ENCODE assay signal across 17 cellular contexts in the genomic region with DNA sequence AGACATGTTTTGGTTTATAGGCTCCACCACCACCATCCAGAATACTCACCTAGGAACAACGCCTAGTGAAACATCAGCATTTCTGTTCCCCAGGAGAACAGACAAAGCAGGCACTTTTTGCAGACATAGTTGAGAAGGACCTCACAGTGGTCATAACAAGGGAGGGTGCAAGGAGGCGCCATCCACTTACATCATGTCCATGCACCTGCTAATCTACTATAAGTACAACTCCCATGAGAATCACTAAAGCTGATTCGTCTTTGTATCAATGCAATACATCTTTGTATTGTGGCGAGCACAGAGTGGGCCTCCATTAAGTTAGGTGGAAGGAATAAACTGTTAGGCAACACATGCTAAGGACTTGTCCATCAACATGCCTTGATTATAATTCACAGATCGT.
A peak's percentile ranks its signal among the peaks of the same experiment; 100 is the strongest.
DNase-seq lines count a peak whose midpoint lies in the region; ATAC-seq and TF ChIP-seq lines count a peak whose summit lies in the region.
"Had no signal": no experiment of that assay in that cellular context is flagged by ENCODE, and none has a peak within 500 bp of the region (broad histone marks: within the 10 kb centered on the region; RNA-seq: fewer than 3 reads in every experiment).

No MANE protein-coding gene starts in this region.

- H3K27me3 ChIP-seq in Loucy (ENCODE audit: insufficient read depth, low read length, poor library complexity, severe bottlenecking) (peaks cover 10% of the 10 kb centered on the region), neural progenitor cell (no peaks in the 10 kb centered on the region)

- H3K9me2 ChIP-seq in Loucy (replicated peaks; ENCODE audit: low read depth, low read length), result no peaks in the 10 kb centered on the region

- peak overlapping the region; percentile 46 for H3K27ac ChIP-seq in neural progenitor cell
- H3K27ac ChIP-seq: BLaER1 had no signal

- no peaks in the 10 kb centered on the region for H3K79me2 ChIP-seq in Loucy (ENCODE audit: insufficient read depth, low read length)
- H3K79me2 ChIP-seq in neural progenitor cell (ENCODE audit: low read depth), result no peaks in the 10 kb centered on the region

- H3K9me3 Mint-ChIP-seq in neural progenitor cell, result no peaks in the 10 kb centered on the region
- H3K9me3 Mint-ChIP-seq: CD8-positive, alpha-beta memory T cell; HFFc6; IgD-negative memory B cell had no signal

- no peak overlapping the region for H3K27ac Mint-ChIP-seq in neural progenitor cell
- H3K27ac Mint-ChIP-seq: CD8-positive, alpha-beta memory T cell; HFFc6; IgD-negative memory B cell had no signal

- TF ChIP-seq CTCF in Loucy (conservative IDR thresholded peaks at IDR 0.05; ENCODE audit: low read length) (peak; percentile 38; the same call in 1 of the 2 replicates), neural progenitor cell (IDR thresholded peaks at IDR 0.05) (peak; percentile 6)

- no peaks in the 10 kb centered on the region for H3F3A ChIP-seq in Loucy (ENCODE audit: low read depth)
- peaks cover 5% of the 10 kb centered on the region for H3F3A ChIP-seq in neural progenitor cell (ENCODE audit: low read depth)

- no peaks in the 10 kb centered on the region for H3K9me3 ChIP-seq in Loucy (ENCODE audit: insufficient read depth, low read depth, low read length)
- H3K9me3 ChIP-seq in neural progenitor cell (ENCODE audit: low read depth), result no peaks in the 10 kb centered on the region
- H3K9me3 ChIP-seq: BLaER1 had no signal

- no peak for ATAC-seq in GM21619 (IDR thresholded peaks at IDR 0.05; ENCODE audit: unreplicated experiment)
- ATAC-seq in HG03280 (IDR thresholded peaks at IDR 0.05; ENCODE audit: unreplicated experiment), result no peak
- ATAC-seq in HG03045 (IDR thresholded peaks at IDR 0.05; ENCODE audit: unreplicated experiment), result no peak

- no peak overlapping the region for H3K4me2 ChIP-seq in Loucy (ENCODE audit: low read depth, low read length, poor library complexity, severe bottlenecking)
- H3K4me2 ChIP-seq in neural progenitor cell, result peak overlapping the region; percentile 45
- H3K4me2 ChIP-seq: BLaER1 had no signal

- H3K4me1 ChIP-seq in Loucy (ENCODE audit: insufficient read depth, low read length, poor library complexity, severe bottlenecking), result no peaks in the 10 kb centered on the region
- H3K4me1 ChIP-seq in neural progenitor cell, result peaks cover 20% of the 10 kb centered on the region

- peaks cover 10% of the 10 kb centered on the region for H3K27me3 Mint-ChIP-seq in neural progenitor cell (ENCODE audit: insufficient read depth, low read depth)

- no peaks in the 10 kb centered on the region for H3K36me3 Mint-ChIP-seq in neural progenitor cell
- H3K36me3 Mint-ChIP-seq: CD8-positive, alpha-beta memory T cell; IgD-negative memory B cell had no signal

- H2AFZ ChIP-seq in Loucy (ENCODE audit: low read length) (no peak overlapping the region), neural progenitor cell (replicated peaks) (no peak overlapping the region)

- H3K4me3 Mint-ChIP-seq in neural progenitor cell, result no peak overlapping the region
- H3K4me3 Mint-ChIP-seq: CD8-positive, alpha-beta memory T cell; HFFc6; IgD-negative memory B cell had no signal

- no peak overlapping the region for H3K9ac ChIP-seq in Loucy (ENCODE audit: low read depth, low read length, poor library complexity, severe bottlenecking)
- H3K9ac ChIP-seq in neural progenitor cell, result no peak overlapping the region
- H3K9ac ChIP-seq: BLaER1 had no signal

- H4K20me1 ChIP-seq in Loucy (ENCODE audit: insufficient read depth, low read length, poor library complexity, severe bottlenecking), result no peaks in the 10 kb centered on the region
- no peaks in the 10 kb centered on the region for H4K20me1 ChIP-seq in neural progenitor cell (ENCODE audit: low read depth)

- H3K4me1 Mint-ChIP-seq in neural progenitor cell, result peaks cover 8% of the 10 kb centered on the region
- H3K4me1 Mint-ChIP-seq: CD8-positive, alpha-beta memory T cell; IgD-negative memory B cell had no signal

- H3K4me3 ChIP-seq in Loucy (ENCODE audit: low read length, poor library complexity, severe bottlenecking) (no peak overlapping the region), neural progenitor cell (no peak overlapping the region)
- H3K4me3 ChIP-seq: BLaER1 had no signal

- no peaks in the 10 kb centered on the region for H3K36me3 ChIP-seq in Loucy (ENCODE audit: insufficient read depth, low read length)
- no peaks in the 10 kb centered on the region for H3K36me3 ChIP-seq in neural progenitor cell
- H3K36me3 ChIP-seq: BLaER1 had no signal

- DNase-seq in NCI-H510A treated with DMSO at 0.1 percent for 48 hours (lab: John Stamatoyannopoulos, UW) (peak; percentile 17), NCI-H510A (lab: John Stamatoyannopoulos, UW) (no peak), amniotic epithelial cell (ENCODE audit: low read depth) (peak; percentile 35), neural progenitor cell (ENCODE audit: low spot score) (no peak)
- DNase-seq: CD8-positive, alpha-beta memory T cell; DMS 273 treated with DMSO at 0.1 percent for 48 hours; GDM1; HFFc6; NCI-H1417; NCI-H524 treated with DMSO at 0.1 percent for 48 hours; SW 1271 had no signal

Comparison
In these comparisons a context has a peak if more than half of its experiments do, and no peak if none do; other contexts are left out.
1. DNase-seq: peak in NCI-H510A treated with DMSO at 0.1 percent for 48 hours (single experiment) and amniotic epithelial cell (single experiment); none in NCI-H510A (single experiment) and neural progenitor cell (single experiment).